In the genomic region with DNA sequence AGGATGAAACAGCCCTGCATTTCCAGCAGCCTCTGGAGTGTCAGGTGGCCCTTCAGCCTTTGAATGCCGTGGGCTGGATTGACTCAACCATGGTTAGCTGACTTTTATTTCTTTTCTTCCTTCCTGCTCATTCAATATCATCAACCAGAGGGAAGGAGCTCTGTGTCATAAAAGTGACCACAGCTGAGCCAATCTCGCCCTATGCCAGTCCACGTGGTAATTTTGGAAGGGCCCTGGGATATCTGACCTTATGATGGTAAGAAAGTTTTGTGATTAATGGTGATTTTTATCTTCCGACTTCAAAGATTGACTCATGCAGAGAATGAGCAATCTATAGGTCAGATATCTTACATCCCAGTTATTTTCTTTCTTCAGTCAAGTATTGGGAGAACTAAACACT, we compare ENCODE assay signal across 19 cellular contexts.
A peak's percentile ranks its signal among the peaks of the same experiment; 100 is the strongest.
DNase-seq lines count a peak whose midpoint lies in the region; ATAC-seq and TF ChIP-seq lines count a peak whose summit lies in the region.
"Had no signal": no experiment of that assay in that cellular context is flagged by ENCODE, and none has a peak within 500 bp of the region (broad histone marks: within the 10 kb centered on the region; RNA-seq: fewer than 3 reads in every experiment).

No MANE protein-coding gene starts in this region.

- H3K9me3 ChIP-seq in adrenal gland (replicated peaks in 1 of 3): no peaks in the 10 kb centered on the region
- H3K9me3 ChIP-seq: Peyer's patch had no signal

- peak; percentile 61 for DNase-seq in Daoy (ENCODE audit: low read depth)
- peak; percentile 22 for DNase-seq in LoVo (ENCODE audit: low spot score)
- DNase-seq in adrenal gland: peak in 4 of 7 donors; percentile 43 to 67 (median 46)
- DNase-seq in left kidney (ENCODE audit: low read depth, low spot score): peak; percentile 67
- no peak for DNase-seq in NCI-H1694 (lab: John Stamatoyannopoulos, UW)
- no peak for DNase-seq in activated CD4-positive, alpha-beta T cell treated with anti-CD3 and anti-CD28 coated beads, Interleukin-2, amount 50 U/mL, for 48 hours
- DNase-seq: activated B cell treated with CpG ODN at 0.5 μM for 24 hours; activated CD8-positive, alpha-beta memory T cell treated with anti-CD3 and anti-CD28 coated beads for 24 hours; activated naive CD8-positive, alpha-beta T cell treated with anti-CD3 and anti-CD28 coated beads, Interleukin-2, amount 10 ng/mL, durations not matched to agents 7 days and 5 days; erythroblast; naive thymus-derived CD8-positive, alpha-beta T cell; NCI-H1105; NCI-H82; Peyer's patch; stimulated activated CD8-positive, alpha-beta memory T cell treated with anti-CD3 and anti-CD28 coated beads, Interleukin-4, amount 100 ng/mL, for 48 hours; SW 1271 had no signal

- 29 to 46% (median 36%) methylated on average over 4 of the region's 4 CpGs for WGBS in adrenal gland, 4 donors

- TF ChIP-seq POLR2A in adrenal gland (IDR thresholded peaks at IDR 0.05): no peak

- intact Hi-C loops in adrenal gland (cut with DNase I): no loop called here

- H3K27me3 ChIP-seq in adrenal gland: no peaks in the 10 kb centered on the region
- H3K27me3 ChIP-seq: Peyer's patch had no signal

- no peaks in the 10 kb centered on the region for H3K4me1 ChIP-seq in adrenal gland (replicated peaks in 1 of 2)
- H3K4me1 ChIP-seq: Peyer's patch had no signal

- H3K4me3 ChIP-seq in adrenal gland: no peak overlapping the region
- H3K4me3 ChIP-seq: Peyer's patch had no signal

- H3K27ac ChIP-seq in adrenal gland: no peak overlapping the region
- H3K27ac ChIP-seq: KMS-11, Peyer's patch had no signal

- no peaks in the 10 kb centered on the region for H3K36me3 ChIP-seq in adrenal gland (replicated peaks in 1 of 2)
- H3K36me3 ChIP-seq: Peyer's patch had no signal

- no peak for TF ChIP-seq CTCF in adrenal gland (IDR thresholded peaks at IDR 0.05)

- ATAC-seq in GM18519 (IDR thresholded peaks at IDR 0.05; ENCODE audit: low FRiP score, unreplicated experiment): no peak
- ATAC-seq in GM19395 (IDR thresholded peaks at IDR 0.05; ENCODE audit: unreplicated experiment): no peak
- ATAC-seq: naive thymus-derived CD8-positive, alpha-beta T cell had no signal

Comparison
In these comparisons a context has a peak if more than half of its experiments do, and no peak if none do; other contexts are left out.
1. DNase-seq: peak in Daoy (single experiment), LoVo (single experiment), adrenal gland (4 of 7) and left kidney (single experiment); none in NCI-H1694 (single experiment) and activated CD4-positive, alpha-beta T cell treated with anti-CD3 and anti-CD28 coated beads, Interleukin-2, amount 50 U/mL, for 48 hours (0 of 2).